19 cellular contexts compared by ENCODE assay signal in genomic region chr18:23068692-23069305, GRCh38.
DNase-seq lines count a peak whose midpoint lies in the region; ATAC-seq, FAIRE-seq and TF ChIP-seq lines count a peak whose summit lies in the region.
"Had no signal": no experiment of that assay in that cellular context is flagged by ENCODE, and none has a peak within 500 bp of the region (broad histone marks: within the 10 kb centered on the region; RNA-seq: fewer than 3 reads in every experiment).

No MANE protein-coding gene starts in this region.

- no peak overlapping the region for H3K9ac ChIP-seq in H1 (replicated peaks in 1 of 4; ENCODE audit: extremely low read depth in 1 of 4, low read depth in 3 of 4, low read length in 3 of 4)

- TF ChIP-seq CTCF in H1 (IDR thresholded peaks at IDR 0.05; ENCODE audit: control extremely low read depth in 1 of 3, insufficient read depth in 1 of 3, low read depth in 1 of 3, low read length in 3 of 3): no peak
- TF ChIP-seq CTCF in spleen (IDR thresholded peaks at IDR 0.05 in 8 of 11, conservative IDR thresholded peaks at IDR 0.05 in 3 of 11): no peak
- TF ChIP-seq CTCF in WERI-Rb-1 (IDR thresholded peaks at IDR 0.05; ENCODE audit: low read depth, low read length): no peak

- H3K23ac ChIP-seq in H1 (ENCODE audit: insufficient read length): no peak overlapping the region

- no peak overlapping the region for H3K4ac ChIP-seq in H1 (replicated peaks; ENCODE audit: insufficient read length, low read depth, low read length)

- no peak overlapping the region for H2AFZ ChIP-seq in H1 (ENCODE audit: low read length)

- H2AK5ac ChIP-seq in H1 (ENCODE audit: low read depth, low read length): no peak overlapping the region

- TF ChIP-seq POLR2A in H1 (IDR thresholded peaks at IDR 0.05; ENCODE audit: control extremely low read depth in 1 of 2, low read depth in 2 of 2, low read length in 2 of 2) (no peak), spleen (IDR thresholded peaks at IDR 0.05) (no peak)

- no peak for DNase-seq in activated CD8-positive, alpha-beta memory T cell treated with anti-CD3 and anti-CD28 coated beads, Interleukin-2, amount 10 ng/mL, durations not matched to agents 7 days and 5 days
- no peak for DNase-seq in activated CD8-positive, alpha-beta memory T cell treated with anti-CD3 and anti-CD28 coated beads for 24 hours
- DNase-seq in NOMO-1 (lab: John Stamatoyannopoulos, UW; ENCODE audit: unreplicated experiment in 2 of 2): peak; percentile 52 to 55
- no peak for DNase-seq in H1 (ENCODE audit: low read depth in 1 of 2, low spot score in 2 of 2)
- no peak for DNase-seq in spleen
- no peak for DNase-seq in NCI-H2029 treated with DMSO at 0.1 percent for 48 hours (lab: John Stamatoyannopoulos, UW)
- no peak for DNase-seq in WERI-Rb-1
- DNase-seq: ACHN, H9, mesendoderm, NCI-H1048, NCI-H2107, NCI-H774, right cardiac atrium had no signal

- no peak for ATAC-seq in activated CD8-positive, alpha-beta memory T cell treated with anti-CD3 and anti-CD28 coated beads, Interleukin-2, amount 10 ng/mL, durations not matched to agents 7 days and 5 days
- no peak for ATAC-seq in stimulated activated memory B cell treated with anti-CD40 and anti-IgM and Interleukin-4, amounts not matched to agents 10 μg/mL and 1 μg/mL and 100 μg/mL, for 72 hours
- ATAC-seq: GM12878 had no signal

- H3K27ac ChIP-seq in H1 (ENCODE audit: low read depth, low read length) (no peak overlapping the region), spleen (peak overlapping the region in 5 of 8 donors; percentile 32 to 73 (median 48)), WERI-Rb-1 (no peak overlapping the region)
- H3K27ac ChIP-seq: esophagus muscularis mucosa, vagina had no signal

- intact Hi-C loops in spleen (cut with DNase I; ENCODE audit: low total_unique reads): no loop called here

- no peak overlapping the region for H3K4me3 ChIP-seq in H1 (ENCODE audit: extremely low read depth in 1 of 4, insufficient read depth in 2 of 4, low read depth in 3 of 4, low read length in 4 of 4)
- H3K4me3 ChIP-seq in spleen: peak overlapping the region in 1 of 8 donors; percentile 28
- no peak overlapping the region for H3K4me3 ChIP-seq in WERI-Rb-1 (ENCODE audit: low read depth, low read length)
- H3K4me3 ChIP-seq: esophagus muscularis mucosa, GM12878, vagina had no signal

- H4K91ac ChIP-seq in H1 (replicated peaks; ENCODE audit: insufficient read length, low read length): no peak overlapping the region

- no peak overlapping the region for H3K56ac ChIP-seq in H1 (replicated peaks; ENCODE audit: insufficient read length, low read depth, low read length)

- 88% methylated on average over 7 of the region's 7 CpGs; no CpG with 5 or more reads in 1 of the 2 experiments for WGBS in H1 (ENCODE audit: extremely low coverage in 1 of 2, insufficient coverage in 1 of 2, insufficient read length in 1 of 2, insufficient replicate concordance in 2 of 2, low coverage in 1 of 2, low lambda C conversion rate in 2 of 2, missing lambda C conversion rate in 1 of 2), 2 experiments
- WGBS in spleen, 5 donors: 33 to 52% (median 43%) methylated on average over 7 of the region's 7 CpGs

- peaks cover 20% of the 10 kb centered on the region for H3K36me3 Mint-ChIP-seq in activated CD8-positive, alpha-beta memory T cell treated with anti-CD3 and anti-CD28 coated beads, Interleukin-2, amount 10 ng/mL, durations not matched to agents 7 days and 5 days
- H3K36me3 Mint-ChIP-seq in stimulated activated memory B cell treated with anti-CD40 and anti-IgM and Interleukin-4, amounts not matched to agents 10 μg/mL and 1 μg/mL and 100 μg/mL, for 72 hours: no peaks in the 10 kb centered on the region

- H4K20me1 ChIP-seq in H1 (replicated peaks in 1 of 2; ENCODE audit: control insufficient read depth in 1 of 2, insufficient read depth in 2 of 2, low read length in 2 of 2): no peaks in the 10 kb centered on the region

- no peak overlapping the region for H4K8ac ChIP-seq in H1 (ENCODE audit: extremely low read depth, insufficient read depth, low read length)

- H3K9me3 Mint-ChIP-seq in activated CD8-positive, alpha-beta memory T cell treated with anti-CD3 and anti-CD28 coated beads, Interleukin-2, amount 10 ng/mL, durations not matched to agents 7 days and 5 days (ENCODE audit: low read depth): peaks cover 2% of the 10 kb centered on the region
- H3K9me3 Mint-ChIP-seq in stimulated activated memory B cell treated with anti-CD40 and anti-IgM and Interleukin-4, amounts not matched to agents 10 μg/mL and 1 μg/mL and 100 μg/mL, for 72 hours: no peaks in the 10 kb centered on the region

- H3K4me1 Mint-ChIP-seq in activated CD8-positive, alpha-beta memory T cell treated with anti-CD3 and anti-CD28 coated beads, Interleukin-2, amount 10 ng/mL, durations not matched to agents 7 days and 5 days: peaks cover 59% of the 10 kb centered on the region
- H3K4me1 Mint-ChIP-seq in stimulated activated memory B cell treated with anti-CD40 and anti-IgM and Interleukin-4, amounts not matched to agents 10 μg/mL and 1 μg/mL and 100 μg/mL, for 72 hours: peaks cover 37% of the 10 kb centered on the region

- H2BK12ac ChIP-seq in H1 (ENCODE audit: low read depth, low read length): no peak overlapping the region

- no peaks in the 10 kb centered on the region for H3K23me2 ChIP-seq in H1 (ENCODE audit: low read depth, low read length)

- H2BK20ac ChIP-seq in H1 (ENCODE audit: low read length): no peak overlapping the region

- no peaks in the 10 kb centered on the region for H3K27me3 ChIP-seq in H1 (replicated peaks in 1 of 4; ENCODE audit: control insufficient read depth in 3 of 4, extremely low read depth in 1 of 4, insufficient read depth in 3 of 4, low read length in 3 of 4)
- H3K27me3 ChIP-seq in spleen (replicated peaks in 1 of 7): no peaks in the 10 kb centered on the region
- no peaks in the 10 kb centered on the region for H3K27me3 ChIP-seq in WERI-Rb-1 (ENCODE audit: insufficient read depth, low read depth, severe bottlenecking)
- H3K27me3 ChIP-seq: esophagus muscularis mucosa, vagina had no signal

- no peak for FAIRE-seq in H1 (lab: Jason Lieb, UNC)
- FAIRE-seq: GM12878 had no signal

- TF ChIP-seq EP300 in H1 (IDR thresholded peaks at IDR 0.05; ENCODE audit: borderline replicate concordance in 1 of 2, low read depth in 2 of 2, low read length in 2 of 2): no peak

- no peak for TF ChIP-seq RAD21 in H1 (IDR thresholded peaks at IDR 0.05 in 1 of 2, conservative IDR thresholded peaks at IDR 0.05 in 1 of 2; ENCODE audit: low read depth in 2 of 2, low read length in 2 of 2)

- H3K36me3 ChIP-seq in H1 (ENCODE audit: control insufficient read depth in 2 of 4, insufficient read depth in 4 of 4, low read length in 3 of 4): peaks cover 0 to 2% (median 0%) of the 10 kb centered on the region in 4 experiments; a peak in 2 of 8 replicates
- H3K36me3 ChIP-seq in spleen: no peaks in the 10 kb centered on the region
- H3K36me3 ChIP-seq in WERI-Rb-1: no peaks in the 10 kb centered on the region
- H3K36me3 ChIP-seq: esophagus muscularis mucosa, vagina had no signal

- H2BK120ac ChIP-seq in H1 (replicated peaks; ENCODE audit: low read depth, low read length): no peak overlapping the region

- no peaks in the 10 kb centered on the region for H3K79me2 ChIP-seq in H1 (ENCODE audit: control insufficient read depth in 1 of 2, insufficient read depth in 2 of 2, low read length in 2 of 2)

- no peak overlapping the region for H3K14ac ChIP-seq in H1 (ENCODE audit: insufficient read length)

- no peak overlapping the region for H3K18ac ChIP-seq in H1 (ENCODE audit: extremely low read depth, low read length)

- peak overlapping the region; percentile 21 for H3K27ac Mint-ChIP-seq in activated CD8-positive, alpha-beta memory T cell treated with anti-CD3 and anti-CD28 coated beads, Interleukin-2, amount 10 ng/mL, durations not matched to agents 7 days and 5 days
- no peak overlapping the region for H3K27ac Mint-ChIP-seq in stimulated activated memory B cell treated with anti-CD40 and anti-IgM and Interleukin-4, amounts not matched to agents 10 μg/mL and 1 μg/mL and 100 μg/mL, for 72 hours

- H2BK15ac ChIP-seq in H1 (ENCODE audit: low read length): no peak overlapping the region

- no peaks in the 10 kb centered on the region for H3K79me1 ChIP-seq in H1 (ENCODE audit: low read depth, low read length)

- H3K9me3 ChIP-seq in H1 (ENCODE audit: insufficient read depth in 2 of 2, low read depth in 1 of 2, low read length in 1 of 2) (0 out of 4 replicates have a peak, but pooled peaks cover 0 to under 1% of the 10 kb centered on the region in 2 experiments), spleen (peaks cover 0 to 6% (median 0%) of the 10 kb centered on the region in 8 donors), WERI-Rb-1 (ENCODE audit: severe bottlenecking) (peaks cover 1% of the 10 kb centered on the region)
- H3K9me3 ChIP-seq: esophagus muscularis mucosa, vagina had no signal

- no peak overlapping the region for H2BK5ac ChIP-seq in H1 (ENCODE audit: low read depth, low read length)

- POLR2A ChIA-PET in H1 (lab: Charles Lee; ENCODE audit: partially characterized antibody): no interaction called here

- no peak overlapping the region for H3K4me2 ChIP-seq in H1 (ENCODE audit: insufficient read depth in 1 of 2, low read depth in 2 of 2, low read length in 2 of 2)

- H3K27me3 Mint-ChIP-seq in activated CD8-positive, alpha-beta memory T cell treated with anti-CD3 and anti-CD28 coated beads, Interleukin-2, amount 10 ng/mL, durations not matched to agents 7 days and 5 days: no peaks in the 10 kb centered on the region
- no peaks in the 10 kb centered on the region for H3K27me3 Mint-ChIP-seq in stimulated activated memory B cell treated with anti-CD40 and anti-IgM and Interleukin-4, amounts not matched to agents 10 μg/mL and 1 μg/mL and 100 μg/mL, for 72 hours
- H3K27me3 Mint-ChIP-seq: activated T-cell treated with anti-CD3 and anti-CD28 coated beads, Interleukin-2, amount 50 U/mL, for 24 hours had no signal

- H3K4me1 ChIP-seq in H1 (replicated peaks in 1 of 4; ENCODE audit: control insufficient read depth in 3 of 4, insufficient read depth in 4 of 4, low read length in 3 of 4) (peaks cover 0 to 2% (median 0%) of the 10 kb centered on the region in 4 experiments; a peak in 2 of 7 replicates), spleen (peaks cover 3 to 71% (median 43%) of the 10 kb centered on the region in 6 donors)
- H3K4me1 ChIP-seq: vagina had no signal

- CTCF ChIA-PET in activated CD8-positive, alpha-beta memory T cell treated with anti-CD3 and anti-CD28 coated beads, Interleukin-2, amount 10 ng/mL, durations not matched to agents 7 days and 5 days (lab: Charles Lee): interaction anchor here (0.9 to 1.3 kb wide), 4 partner anchors 11 to 111 kb away, joined by 3 to 4 read pairs (median 4); no protein-coding TSS in a partner anchor
- CTCF ChIA-PET in H1 (lab: Charles Lee; ENCODE audit: partially characterized antibody): no interaction called here

- H3K4me3 Mint-ChIP-seq in activated CD8-positive, alpha-beta memory T cell treated with anti-CD3 and anti-CD28 coated beads, Interleukin-2, amount 10 ng/mL, durations not matched to agents 7 days and 5 days: no peak overlapping the region
- no peak overlapping the region for H3K4me3 Mint-ChIP-seq in stimulated activated memory B cell treated with anti-CD40 and anti-IgM and Interleukin-4, amounts not matched to agents 10 μg/mL and 1 μg/mL and 100 μg/mL, for 72 hours
- H3K4me3 Mint-ChIP-seq: activated T-cell treated with anti-CD3 and anti-CD28 coated beads, Interleukin-2, amount 50 U/mL, for 24 hours; H9 had no signal

- no peak overlapping the region for H4K5ac ChIP-seq in H1 (ENCODE audit: insufficient read length, low read depth, low read length)

TF ChIP-seq in H1, 55 proteins besides CTCF, POLR2A, EP300 and RAD21 (continues in another document):
- no peak for TF ChIP-seq ASH2L (IDR thresholded peaks at IDR 0.05; ENCODE audit: low read length)

Comparison
In these comparisons a context has a peak if more than half of its experiments do, and no peak if none do; other contexts are left out.
1. DNase-seq: peak in NOMO-1 (2 of 2); none in activated CD8-positive, alpha-beta memory T cell treated with anti-CD3 and anti-CD28 coated beads, Interleukin-2, amount 10 ng/mL, durations not matched to agents 7 days and 5 days (single experiment), activated CD8-positive, alpha-beta memory T cell treated with anti-CD3 and anti-CD28 coated beads for 24 hours (single experiment), H1 (0 of 2), spleen (single experiment), NCI-H2029 treated with DMSO at 0.1 percent for 48 hours (single experiment) and WERI-Rb-1 (single experiment).
2. H3K27ac ChIP-seq: peak in spleen (5 of 8); none in H1 (single experiment) and WERI-Rb-1 (single experiment).